In the genomic region with DNA sequence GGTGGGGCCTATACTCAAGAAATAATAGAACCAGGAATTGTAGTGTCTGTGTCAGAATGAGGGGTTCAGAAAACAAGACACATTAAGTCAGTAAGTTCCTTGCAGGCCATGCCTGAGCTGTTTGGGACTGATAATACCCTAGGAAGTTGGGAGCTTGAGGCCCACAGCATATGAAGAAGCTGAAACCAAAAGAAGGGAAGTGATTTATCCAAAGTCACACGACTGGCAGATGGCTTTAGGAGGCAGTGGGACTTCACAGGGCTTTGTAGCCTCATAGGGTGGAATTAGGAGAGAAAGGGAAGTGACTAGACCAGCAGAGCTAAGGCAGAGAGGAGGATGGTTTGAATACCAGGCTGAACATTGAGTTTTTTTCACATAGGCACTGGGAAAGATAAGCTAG, we compare ENCODE assay signal across 11 cellular contexts. TPM values are rescaled to one million over a fixed set of nuclear protein-coding genes. Genes with fewer than 3 reads are reported as not detected.
A peak's percentile ranks its signal among the peaks of the same experiment; 100 is the strongest.
DNase-seq lines count a peak whose midpoint lies in the region; ATAC-seq and TF ChIP-seq lines count a peak whose summit lies in the region.
"Had no signal": no experiment of that assay in that cellular context is flagged by ENCODE, and none has a peak within 500 bp of the region (broad histone marks: within the 10 kb centered on the region; RNA-seq: fewer than 3 reads in every experiment).

No MANE protein-coding gene starts in this region.

- no peak for TF ChIP-seq EP300 in esophagus muscularis mucosa (IDR thresholded peaks at IDR 0.05)

- no peak for TF ChIP-seq CTCF in esophagus muscularis mucosa (IDR thresholded peaks at IDR 0.05)
- TF ChIP-seq CTCF in psoas muscle (IDR thresholded peaks at IDR 0.05), result no peak

- DNase-seq in NCI-H2171 treated with DMSO at 0.1 percent for 48 hours (lab: John Stamatoyannopoulos, UW), result peak; percentile 70
- DNase-seq in NCI-H2171 (lab: John Stamatoyannopoulos, UW), result no peak
- peak; percentile 49 for DNase-seq in NOMO-1 treated with DMSO at 0.1 percent for 48 hours (lab: John Stamatoyannopoulos, UW; ENCODE audit: unreplicated experiment)
- DNase-seq in esophagus muscularis mucosa (ENCODE audit: extremely low spot score), result no peak
- DNase-seq in psoas muscle, result no peak
- DNase-seq in NCI-H2029 treated with DMSO at 0.1 percent for 48 hours (lab: John Stamatoyannopoulos, UW), result no peak
- no peak for DNase-seq in H7
- DNase-seq: activated effector memory CD4-positive, alpha-beta T cell treated with anti-CD3 and anti-CD28 coated beads, Interleukin-2, amount 50 U/mL, for 16 hours; NCI-H1417 treated with DMSO at 0.1 percent for 48 hours; T1000 had no signal

- no peak for TF ChIP-seq POLR2A in esophagus muscularis mucosa (IDR thresholded peaks at IDR 0.05; ENCODE audit: low read depth)

- H3K4me1 ChIP-seq in esophagus muscularis mucosa (peaks cover 31 to 63% (median 44%) of the 10 kb centered on the region in 4 donors), psoas muscle (peaks cover 37% of the 10 kb centered on the region)

- H3K9me3 ChIP-seq in esophagus muscularis mucosa, result no peaks in the 10 kb centered on the region
- no peaks in the 10 kb centered on the region for H3K9me3 ChIP-seq in psoas muscle

- H3K4me3 ChIP-seq in esophagus muscularis mucosa (no peak overlapping the region), psoas muscle (no peak overlapping the region), H7 (ENCODE audit: insufficient read depth, low read depth, low read length) (no peak overlapping the region)

- H3K27me3 ChIP-seq in esophagus muscularis mucosa (no peaks in the 10 kb centered on the region), psoas muscle (ENCODE audit: insufficient read depth in 3 of 3, low read length in 2 of 3) (no peaks in the 10 kb centered on the region), H7 (ENCODE audit: control insufficient read depth, insufficient read depth, low read length) (no peaks in the 10 kb centered on the region)

- WGBS in esophagus muscularis mucosa, result 60% methylated on average over 1 of the region's 1 CpG
- 49 to 57% (median 53%) methylated on average over 1 of the region's 1 CpG for WGBS in psoas muscle, 3 donors

- no peak for ATAC-seq in psoas muscle
- no peak for ATAC-seq in HG02588 (IDR thresholded peaks at IDR 0.05; ENCODE audit: unreplicated experiment)

- H3K36me3 ChIP-seq in esophagus muscularis mucosa (peaks cover 5 to 88% (median 61%) of the 10 kb centered on the region in 4 donors), psoas muscle (ENCODE audit: insufficient read depth in 1 of 2, low read depth in 1 of 2) (peaks cover 9 to 62% of the 10 kb centered on the region in 2 donors), H7 (replicated peaks; ENCODE audit: control insufficient read depth, insufficient read depth, low read length) (no peaks in the 10 kb centered on the region)

- intact Hi-C loops in esophagus muscularis mucosa (cut with DNase I) (no loop called here), psoas muscle (cut with DNase I) (loop anchor here in 1 of 2 donors (5.0 kb wide), 1 partner anchor 98 kb away; a partner anchor contains a TSS)

- H3K27ac ChIP-seq in esophagus muscularis mucosa (replicated peaks in 1 of 4) (peak overlapping the region in 3 of 4 donors; percentile 51 to 71 (median 61)), psoas muscle (peak overlapping the region; percentile 60)

RNA-seq across cellular contexts. Expression of a gene that starts 56.6 kb away (rescaled TPM):
- total RNA-seq in esophagus muscularis mucosa, result 100 to 1,000 TPM; 185 to 291 (median 211) TPM
- total RNA-seq in psoas muscle, result 100 to 1,000 TPM in 3 of 4 donors, 10 to 100 TPM in 1; 95.6 to 171 (median 104) TPM
- 100 to 1,000 TPM in 1 of 3 donors, 10 to 100 TPM in 2; 72.7 to 144 (median 93.8) TPM for polyA plus RNA-seq in psoas muscle
- total RNA-seq in H7 (2014; rRNA removed; shearing (Covaris generic)), result 90.9 and 99.7 TPM in 2 replicates

Comparison
In these comparisons a context has a peak if more than half of its experiments do, and no peak if none do; other contexts are left out.
1. DNase-seq: peak in NCI-H2171 treated with DMSO at 0.1 percent for 48 hours (single experiment) and NOMO-1 treated with DMSO at 0.1 percent for 48 hours (single experiment); none in NCI-H2171 (single experiment), esophagus muscularis mucosa (single experiment), psoas muscle (0 of 2), NCI-H2029 treated with DMSO at 0.1 percent for 48 hours (single experiment) and H7 (single experiment).